Comparison of ENCODE assay signal across 12 cellular contexts in the genomic region with DNA sequence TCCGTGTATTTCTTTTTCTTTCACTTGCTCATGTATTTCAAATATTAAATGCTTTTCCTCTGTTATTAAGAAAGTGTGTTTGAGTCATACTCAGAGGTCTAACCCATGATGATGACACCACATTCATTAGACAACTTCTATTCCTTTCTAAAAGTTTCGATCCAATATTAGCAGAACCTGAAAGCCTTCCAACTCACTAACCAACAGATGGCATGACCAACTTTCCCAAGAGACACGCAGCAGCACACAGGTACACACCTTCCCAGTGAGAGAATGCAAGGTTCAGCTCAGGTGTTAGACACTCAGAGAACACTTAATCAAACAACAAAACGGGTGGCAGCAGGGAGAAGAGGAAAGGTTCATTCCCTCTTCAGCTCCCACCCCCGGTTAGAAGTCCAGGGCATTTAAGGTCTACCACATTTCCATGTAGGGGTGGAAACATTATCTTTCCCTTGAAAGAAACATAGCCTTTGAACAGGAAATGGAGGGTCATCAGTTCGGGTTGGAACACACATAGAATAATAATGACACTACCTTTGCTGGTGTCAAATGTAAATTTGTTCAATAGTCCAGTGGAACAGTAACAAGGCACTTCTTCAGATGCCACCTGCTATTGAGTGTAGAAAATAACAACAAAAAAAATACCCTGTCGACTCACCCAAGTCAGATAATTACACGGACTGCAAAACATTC.
DNase-seq lines count a peak whose midpoint lies in the region; ATAC-seq, FAIRE-seq and TF ChIP-seq lines count a peak whose summit lies in the region.
"Had no signal": no experiment of that assay in that cellular context is flagged by ENCODE, and none has a peak within 500 bp of the region (broad histone marks: within the 10 kb centered on the region; RNA-seq: fewer than 3 reads in every experiment).

No MANE protein-coding gene starts in this region.

- peak; percentile 48 for ATAC-seq in GM18511 (IDR thresholded peaks at IDR 0.05; ENCODE audit: unreplicated experiment)
- no peak for ATAC-seq in upper lobe of right lung

- H3K9me3 ChIP-seq in GM23248 (ENCODE audit: low read depth) = no peaks in the 10 kb centered on the region
- no peaks in the 10 kb centered on the region for H3K9me3 ChIP-seq in astrocyte (ENCODE audit: insufficient read depth, low read depth, low read length)
- H3K9me3 ChIP-seq in mesenchymal stem cell (ENCODE audit: control insufficient read depth, low read length) = no peaks in the 10 kb centered on the region
- H3K9me3 ChIP-seq in upper lobe of right lung = no peaks in the 10 kb centered on the region
- H3K9me3 ChIP-seq in adrenal gland (replicated peaks in 1 of 3) = no peaks in the 10 kb centered on the region
- H3K9me3 ChIP-seq: ovary had no signal

- in situ Hi-C loops in GM23248 (cut with MboI) = no loop called here

- 45% methylated on average over 8 of the region's 8 CpGs for WGBS in GM23248 (ENCODE audit: low coverage in 1 of 2, low lambda C conversion rate in 2 of 2, missing lambda C conversion rate in 2 of 2), 2 experiments
- WGBS in mesenchymal stem cell = 87% methylated on average over 6 of the region's 8 CpGs
- 66 to 77% (median 75%) methylated on average over 8 of the region's 8 CpGs for WGBS in adrenal gland, 4 donors

- H3K4me1 ChIP-seq in GM23248 (ENCODE audit: insufficient read depth) = peaks cover 23% of the 10 kb centered on the region
- H3K4me1 ChIP-seq in astrocyte (ENCODE audit: insufficient read depth, low read length) = peaks cover 23% of the 10 kb centered on the region
- H3K4me1 ChIP-seq in mesenchymal stem cell (ENCODE audit: control insufficient read depth, insufficient read depth, low read depth, low read length) = peaks cover 3% of the 10 kb centered on the region
- H3K4me1 ChIP-seq in upper lobe of right lung = peaks cover 4% of the 10 kb centered on the region
- H3K4me1 ChIP-seq in adrenal gland (replicated peaks in 1 of 2) = no peaks in the 10 kb centered on the region

- H2BK120ac ChIP-seq in mesenchymal stem cell (ENCODE audit: low read depth, low read length) = no peak overlapping the region

- no peaks in the 10 kb centered on the region for H3K9me2 ChIP-seq in GM23248 (ENCODE audit: insufficient read depth)

- H3K36me3 ChIP-seq in GM23248 (ENCODE audit: low read depth) = no peaks in the 10 kb centered on the region
- H3K36me3 ChIP-seq in astrocyte (ENCODE audit: insufficient read depth, low read length) = no peaks in the 10 kb centered on the region
- H3K36me3 ChIP-seq in mesenchymal stem cell (ENCODE audit: control insufficient read depth in 1 of 2, insufficient read depth in 2 of 2, low read depth in 1 of 2, low read length in 2 of 2) = no peaks in the 10 kb centered on the region
- H3K36me3 ChIP-seq in upper lobe of right lung = no peaks in the 10 kb centered on the region
- H3K36me3 ChIP-seq in adrenal gland (replicated peaks in 1 of 2) = no peaks in the 10 kb centered on the region
- H3K36me3 ChIP-seq: ovary had no signal

- H3K9ac ChIP-seq in GM23248 = no peak overlapping the region
- H3K9ac ChIP-seq in astrocyte (ENCODE audit: low read length) = no peak overlapping the region
- H3K9ac ChIP-seq in mesenchymal stem cell (ENCODE audit: low read length) = peak overlapping the region; percentile 74

- no peak overlapping the region for H3K18ac ChIP-seq in mesenchymal stem cell (ENCODE audit: low read depth in 1 of 2, low read length in 2 of 2)

- H3K79me2 ChIP-seq in GM23248 (ENCODE audit: insufficient read depth) = no peaks in the 10 kb centered on the region
- no peaks in the 10 kb centered on the region for H3K79me2 ChIP-seq in astrocyte (ENCODE audit: insufficient read depth, low read length)

- TF ChIP-seq POLR2A in adrenal gland (IDR thresholded peaks at IDR 0.05) = no peak

- peak overlapping the region; percentile 43 for H3K27ac Mint-ChIP-seq in astrocyte (ENCODE audit: unreplicated experiment)

- no peak overlapping the region for H2BK12ac ChIP-seq in mesenchymal stem cell (ENCODE audit: low read length in 2 of 2)

- no peak overlapping the region for H3K23ac ChIP-seq in mesenchymal stem cell (ENCODE audit: low read length in 2 of 2)

- H3K4me2 ChIP-seq in GM23248 (ENCODE audit: unreplicated experiment) (peak overlapping the region; percentile 50), astrocyte (ENCODE audit: low read length) (peak overlapping the region; percentile 30), mesenchymal stem cell (ENCODE audit: low read length, poor library complexity, severe bottlenecking) (no peak overlapping the region)

- H3K4me3 Mint-ChIP-seq in astrocyte (ENCODE audit: unreplicated experiment) = no peak overlapping the region

- H3K14ac ChIP-seq in mesenchymal stem cell (ENCODE audit: low read length in 2 of 2) = no peak overlapping the region

- H3K4me1 Mint-ChIP-seq in astrocyte (ENCODE audit: low read depth, unreplicated experiment) = peaks cover 37% of the 10 kb centered on the region

- H3K4ac ChIP-seq in mesenchymal stem cell (ENCODE audit: low read depth in 1 of 2, low read length in 2 of 2) = no peak overlapping the region

- H2BK15ac ChIP-seq in mesenchymal stem cell (ENCODE audit: low read depth, poor library complexity, severe bottlenecking) = no peak overlapping the region

- no peak overlapping the region for H2AK5ac ChIP-seq in mesenchymal stem cell (ENCODE audit: low read length, severe bottlenecking)

- intact Hi-C loops in upper lobe of right lung (cut with DNase I) = no loop called here
- intact Hi-C loops in adrenal gland (cut with DNase I) = no loop called here

- H3K27me3 Mint-ChIP-seq in astrocyte (ENCODE audit: low read depth, unreplicated experiment) = peaks cover 2% of the 10 kb centered on the region

- no peak for TF ChIP-seq CTCF in astrocyte (IDR thresholded peaks at IDR 0.05; ENCODE audit: insufficient read depth, low read depth, low read length)
- TF ChIP-seq CTCF in upper lobe of right lung (IDR thresholded peaks at IDR 0.05) = no peak
- no peak for TF ChIP-seq CTCF in adrenal gland (IDR thresholded peaks at IDR 0.05)

- peaks cover 16% of the 10 kb centered on the region for H3F3A ChIP-seq in GM23248 (ENCODE audit: insufficient read depth)

- H2AFZ ChIP-seq in GM23248 (no peak overlapping the region), astrocyte (ENCODE audit: low read depth, low read length) (no peak overlapping the region), mesenchymal stem cell (ENCODE audit: low read depth, low read length) (no peak overlapping the region)

- H3K36me3 Mint-ChIP-seq in astrocyte (ENCODE audit: low read depth, unreplicated experiment) = peaks cover 2% of the 10 kb centered on the region

- no peak overlapping the region for H2BK5ac ChIP-seq in mesenchymal stem cell (ENCODE audit: low read depth, low read length, poor library complexity, severe bottlenecking)

- H3K27me3 ChIP-seq in GM23248 (replicated peaks; ENCODE audit: insufficient read depth) (0 out of 2 replicates have a peak, but pooled peaks cover 4% of the 10 kb centered on the region), astrocyte (ENCODE audit: insufficient read depth, low read length) (no peaks in the 10 kb centered on the region), mesenchymal stem cell (ENCODE audit: control insufficient read depth in 1 of 2, insufficient read depth in 1 of 2, low read length in 2 of 2) (peaks cover 4 to 43% of the 10 kb centered on the region in 2 experiments), upper lobe of right lung (no peaks in the 10 kb centered on the region), adrenal gland (no peaks in the 10 kb centered on the region)
- H3K27me3 ChIP-seq: dorsolateral prefrontal cortex, ovary had no signal

- no peaks in the 10 kb centered on the region for H3K79me1 ChIP-seq in mesenchymal stem cell (replicated peaks; ENCODE audit: low read length, poor library complexity, severe bottlenecking)

- H4K20me1 ChIP-seq in GM23248 (ENCODE audit: insufficient read depth) (no peaks in the 10 kb centered on the region), astrocyte (ENCODE audit: insufficient read depth, low read length) (no peaks in the 10 kb centered on the region)

- peak; percentile 43 for DNase-seq in GM23248
- DNase-seq in astrocyte (ENCODE audit: low read depth) = no peak
- no peak for DNase-seq in mesenchymal stem cell
- DNase-seq in Kasumi-1 (lab: John Stamatoyannopoulos, UW) = no peak
- DNase-seq in GM03348 (ENCODE audit: low spot score) = no peak
- DNase-seq in upper lobe of right lung = no peak
- DNase-seq in adrenal gland = no peak
- DNase-seq: activated effector memory CD4-positive, alpha-beta T cell treated with Interleukin-2 at 50 U/mL for 16 hours; SIG-M5 had no signal

- no peak for FAIRE-seq in astrocyte (lab: Jason Lieb, UNC)

- H3K9me3 Mint-ChIP-seq in astrocyte (ENCODE audit: unreplicated experiment) = no peaks in the 10 kb centered on the region

- H4K8ac ChIP-seq in mesenchymal stem cell (ENCODE audit: low read length) = no peak overlapping the region

- no peak overlapping the region for H4K91ac ChIP-seq in mesenchymal stem cell (ENCODE audit: low read length)

- no peak overlapping the region for H3K27ac ChIP-seq in GM23248
- H3K27ac ChIP-seq in astrocyte (ENCODE audit: low read depth, low read length) = no peak overlapping the region
- no peak overlapping the region for H3K27ac ChIP-seq in mesenchymal stem cell (ENCODE audit: low read length, poor library complexity, severe bottlenecking)
- no peak overlapping the region for H3K27ac ChIP-seq in upper lobe of right lung
- H3K27ac ChIP-seq in adrenal gland = no peak overlapping the region

- H3K4me3 ChIP-seq in GM23248 (no peak overlapping the region), astrocyte (ENCODE audit: insufficient read depth, low read depth, low read length) (no peak overlapping the region), mesenchymal stem cell (ENCODE audit: insufficient read depth in 1 of 2, low read depth in 1 of 2, low read length in 2 of 2) (peak overlapping the region in 1 of 2 experiments; percentile 31), upper lobe of right lung (no peak overlapping the region), adrenal gland (no peak overlapping the region)
- H3K4me3 ChIP-seq: dorsolateral prefrontal cortex, ovary had no signal
